10 cellular contexts compared by ENCODE assay signal in the genomic region with DNA sequence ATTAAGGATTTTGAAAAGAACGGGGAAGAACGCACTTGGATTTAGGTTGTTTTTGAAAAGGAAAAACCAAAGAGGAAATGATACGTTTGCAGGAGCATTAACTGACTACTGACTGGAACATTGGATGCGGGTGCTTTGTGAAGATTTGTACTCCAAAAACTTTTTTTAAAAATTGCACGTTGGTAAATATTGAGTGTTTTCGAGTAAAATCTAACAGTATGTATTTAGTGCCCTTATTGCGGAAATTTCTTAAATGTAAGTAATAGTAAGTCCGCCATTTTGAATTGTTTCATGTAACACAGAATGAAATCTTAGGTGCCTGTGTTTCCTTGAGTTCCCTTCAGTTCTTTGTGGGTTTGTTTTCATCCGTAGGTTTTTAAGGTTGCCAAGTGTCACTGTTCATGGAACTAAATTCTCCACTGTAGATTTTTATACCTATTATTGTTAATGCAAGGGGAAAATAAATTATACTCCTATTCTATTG. TPM values are rescaled to one million over a fixed set of nuclear protein-coding genes. Genes with fewer than 3 reads are reported as not detected.
DNase-seq lines count a peak whose midpoint lies in the region; TF ChIP-seq lines count a peak whose summit lies in the region.
"Had no signal": no experiment of that assay in that cellular context is flagged by ENCODE, and none has a peak within 500 bp of the region (broad histone marks: within the 10 kb centered on the region; RNA-seq: fewer than 3 reads in every experiment).

No MANE protein-coding gene starts in this region.

- CTCF ChIA-PET in activated naive CD4-positive, alpha-beta T cell treated with anti-CD3 and anti-CD28 coated beads for 36 hours (lab: Charles Lee), result no interaction called here

- no peak for TF ChIP-seq CTCF in fibroblast of pulmonary artery (IDR thresholded peaks at IDR 0.05; ENCODE audit: low read length, missing control alignments)

- no peak overlapping the region for H3K9ac ChIP-seq in subcutaneous abdominal adipose tissue (ENCODE audit: low read length in 5 of 5)

- H3K36me3 ChIP-seq in SJCRH30, result no peaks in the 10 kb centered on the region
- H3K36me3 ChIP-seq in subcutaneous abdominal adipose tissue (ENCODE audit: control insufficient read depth in 5 of 5, insufficient read depth in 5 of 5, low read length in 5 of 5), result no peaks in the 10 kb centered on the region
- H3K36me3 ChIP-seq: ovary had no signal

- H3K27me3 ChIP-seq in SJCRH30 (no peaks in the 10 kb centered on the region), subcutaneous abdominal adipose tissue (ENCODE audit: control insufficient read depth in 5 of 5, insufficient read depth in 4 of 5, low read length in 5 of 5) (peaks cover 0 to 25% (median 17%) of the 10 kb centered on the region in 5 donors)
- H3K27me3 ChIP-seq: ovary had no signal

- DNase-seq in activated naive CD4-positive, alpha-beta T cell treated with anti-CD3 and anti-CD28 coated beads for 36 hours, result no peak
- no peak for DNase-seq in activated naive CD4-positive, alpha-beta T cell treated with Interleukin-2 at 50 U/mL for 16 hours
- DNase-seq in SJCRH30, result no peak
- DNase-seq in fibroblast of pulmonary artery (ENCODE audit: low read depth), result no peak
- DNase-seq in NCI-H226, result no peak
- no peak for DNase-seq in Ammon's horn (ENCODE audit: low spot score)
- DNase-seq in activated CD8-positive, alpha-beta memory T cell treated with anti-CD3 and anti-CD28 coated beads, Interleukin-2, amount 50 U/mL, for 4 hours, result no peak
- DNase-seq: cortex of kidney had no signal

- intact Hi-C loops in activated naive CD4-positive, alpha-beta T cell treated with anti-CD3 and anti-CD28 coated beads for 36 hours (cut with micrococcal nuclease), result loop anchor here (1.0 to 2.0 kb wide), 4 partner anchors 137 to 462 kb away; a partner anchor contains a TSS

- no peaks in the 10 kb centered on the region for H3K9me3 Mint-ChIP-seq in activated naive CD4-positive, alpha-beta T cell treated with anti-CD3 and anti-CD28 coated beads for 36 hours

- no peak overlapping the region for H3K27ac ChIP-seq in SJCRH30
- H3K27ac ChIP-seq in subcutaneous abdominal adipose tissue (ENCODE audit: low read depth, low read length), result no peak overlapping the region
- H3K27ac ChIP-seq: ovary had no signal

- H3K4me3 Mint-ChIP-seq in activated naive CD4-positive, alpha-beta T cell treated with anti-CD3 and anti-CD28 coated beads for 36 hours, result peak overlapping the region; percentile 65

- H3K4me1 ChIP-seq in SJCRH30 (no peaks in the 10 kb centered on the region), subcutaneous abdominal adipose tissue (ENCODE audit: control insufficient read depth in 5 of 5, insufficient read depth in 5 of 5, low read length in 5 of 5) (peaks cover 0 to 10% (median 6%) of the 10 kb centered on the region in 5 donors)

- no peak overlapping the region for H3K27ac Mint-ChIP-seq in activated naive CD4-positive, alpha-beta T cell treated with anti-CD3 and anti-CD28 coated beads for 36 hours

- peaks cover 5% of the 10 kb centered on the region for H3K4me1 Mint-ChIP-seq in activated naive CD4-positive, alpha-beta T cell treated with anti-CD3 and anti-CD28 coated beads for 36 hours (ENCODE audit: low read depth)

- H3K9me3 ChIP-seq in SJCRH30 (replicated peaks), result no peaks in the 10 kb centered on the region
- no peaks in the 10 kb centered on the region for H3K9me3 ChIP-seq in subcutaneous abdominal adipose tissue (ENCODE audit: control insufficient read depth in 5 of 5, low read length in 5 of 5)

- H3K4me3 ChIP-seq in SJCRH30 (peak overlapping the region; percentile 50), fibroblast of pulmonary artery (replicated peaks; ENCODE audit: low read depth, low read length) (peak overlapping the region; percentile 20), subcutaneous abdominal adipose tissue (ENCODE audit: low read depth in 1 of 5, low read length in 5 of 5) (peak overlapping the region in 4 of 5 donors; percentile 15 to 55 (median 35))
- H3K4me3 ChIP-seq: ovary had no signal

- peaks cover 3% of the 10 kb centered on the region for H3K36me3 Mint-ChIP-seq in activated naive CD4-positive, alpha-beta T cell treated with anti-CD3 and anti-CD28 coated beads for 36 hours (ENCODE audit: low read depth)

- peaks cover 37% of the 10 kb centered on the region for H3K27me3 Mint-ChIP-seq in activated naive CD4-positive, alpha-beta T cell treated with anti-CD3 and anti-CD28 coated beads for 36 hours (ENCODE audit: low read depth)

RNA-seq across cellular contexts. Expression of a gene that starts 15.2 kb away (rescaled TPM):
- total RNA-seq in activated naive CD4-positive, alpha-beta T cell treated with anti-CD3 and anti-CD28 coated beads for 36 hours, result not detected
- total RNA-seq in SJCRH30 (2014; rRNA removed; shearing (Covaris generic)), result 20.3 and 22.4 TPM in 2 replicates

Comparison
In these comparisons a context has a peak if more than half of its experiments do, and no peak if none do; other contexts are left out.
1. RNA of a gene that starts 15.2 kb away (total RNA-seq): 20.3 to 22.4 TPM in SJCRH30; not detected in activated naive CD4-positive, alpha-beta T cell treated with anti-CD3 and anti-CD28 coated beads for 36 hours; every median in the first group is over 10 times any median in the second.
2. Peak in every context shown above with its lines, with median percentiles within 50 percentile points of each other: H3K4me3 ChIP-seq.